ENCODE assay signal across 1 cellular context in genomic region chr16:87854907-87855683, GRCh38.
TF ChIP-seq lines count a peak whose summit lies in the region.

No MANE protein-coding gene starts in this region.

TF ChIP-seq in A549, 52 proteins besides CTCF, POLR2A, EP300 and RAD21 (continued from another document):
- no peak for TF ChIP-seq PHF8 (IDR thresholded peaks at IDR 0.05; ENCODE audit: borderline replicate concordance, low read depth)
- no peak for TF ChIP-seq GATA3 (IDR thresholded peaks at IDR 0.05; ENCODE audit: borderline replicate concordance)
- TF ChIP-seq HES2 (IDR thresholded peaks at IDR 0.05) = no peak
- TF ChIP-seq SREBF2 (IDR thresholded peaks at IDR 0.05) = no peak
- TF ChIP-seq CHD4 (IDR thresholded peaks at IDR 0.05; ENCODE audit: borderline replicate concordance) = no peak
- TF ChIP-seq ZFP36 (IDR thresholded peaks at IDR 0.05; ENCODE audit: borderline replicate concordance, partially characterized antibody) = no peak
- TF ChIP-seq, protein P1, sequence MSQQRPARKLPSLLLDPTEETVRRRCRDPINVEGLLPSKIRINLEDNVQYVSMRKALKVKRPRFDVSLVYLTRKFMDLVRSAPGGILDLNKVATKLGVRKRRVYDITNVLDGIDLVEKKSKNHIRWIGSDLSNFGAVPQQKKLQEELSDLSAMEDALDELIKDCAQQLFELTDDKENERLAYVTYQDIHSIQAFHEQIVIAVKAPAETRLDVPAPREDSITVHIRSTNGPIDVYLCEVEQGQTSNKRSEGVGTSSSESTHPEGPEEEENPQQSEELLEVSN (IDR thresholded peaks at IDR 0.05; ENCODE audit: borderline replicate concordance, low read depth) = no peak
- no peak for TF ChIP-seq ZC3H11A (IDR thresholded peaks at IDR 0.05)
- TF ChIP-seq HEYL (CRISPR knock-in tag; IDR thresholded peaks at IDR 0.05) = no peak
- TF ChIP-seq FOSL2 (IDR thresholded peaks at IDR 0.05) = no peak
- TF ChIP-seq FOSL2 (CRISPR knock-in tag; IDR thresholded peaks at IDR 0.05) = no peak
- TF ChIP-seq, protein P2, sequence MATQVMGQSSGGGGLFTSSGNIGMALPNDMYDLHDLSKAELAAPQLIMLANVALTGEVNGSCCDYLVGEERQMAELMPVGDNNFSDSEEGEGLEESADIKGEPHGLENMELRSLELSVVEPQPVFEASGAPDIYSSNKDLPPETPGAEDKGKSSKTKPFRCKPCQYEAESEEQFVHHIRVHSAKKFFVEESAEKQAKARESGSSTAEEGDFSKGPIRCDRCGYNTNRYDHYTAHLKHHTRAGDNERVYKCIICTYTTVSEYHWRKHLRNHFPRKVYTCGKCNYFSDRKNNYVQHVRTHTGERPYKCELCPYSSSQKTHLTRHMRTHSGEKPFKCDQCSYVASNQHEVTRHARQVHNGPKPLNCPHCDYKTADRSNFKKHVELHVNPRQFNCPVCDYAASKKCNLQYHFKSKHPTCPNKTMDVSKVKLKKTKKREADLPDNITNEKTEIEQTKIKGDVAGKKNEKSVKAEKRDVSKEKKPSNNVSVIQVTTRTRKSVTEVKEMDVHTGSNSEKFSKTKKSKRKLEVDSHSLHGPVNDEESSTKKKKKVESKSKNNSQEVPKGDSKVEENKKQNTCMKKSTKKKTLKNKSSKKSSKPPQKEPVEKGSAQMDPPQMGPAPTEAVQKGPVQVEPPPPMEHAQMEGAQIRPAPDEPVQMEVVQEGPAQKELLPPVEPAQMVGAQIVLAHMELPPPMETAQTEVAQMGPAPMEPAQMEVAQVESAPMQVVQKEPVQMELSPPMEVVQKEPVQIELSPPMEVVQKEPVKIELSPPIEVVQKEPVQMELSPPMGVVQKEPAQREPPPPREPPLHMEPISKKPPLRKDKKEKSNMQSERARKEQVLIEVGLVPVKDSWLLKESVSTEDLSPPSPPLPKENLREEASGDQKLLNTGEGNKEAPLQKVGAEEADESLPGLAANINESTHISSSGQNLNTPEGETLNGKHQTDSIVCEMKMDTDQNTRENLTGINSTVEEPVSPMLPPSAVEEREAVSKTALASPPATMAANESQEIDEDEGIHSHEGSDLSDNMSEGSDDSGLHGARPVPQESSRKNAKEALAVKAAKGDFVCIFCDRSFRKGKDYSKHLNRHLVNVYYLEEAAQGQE (IDR thresholded peaks at IDR 0.05) = no peak
- TF ChIP-seq, protein P3, sequence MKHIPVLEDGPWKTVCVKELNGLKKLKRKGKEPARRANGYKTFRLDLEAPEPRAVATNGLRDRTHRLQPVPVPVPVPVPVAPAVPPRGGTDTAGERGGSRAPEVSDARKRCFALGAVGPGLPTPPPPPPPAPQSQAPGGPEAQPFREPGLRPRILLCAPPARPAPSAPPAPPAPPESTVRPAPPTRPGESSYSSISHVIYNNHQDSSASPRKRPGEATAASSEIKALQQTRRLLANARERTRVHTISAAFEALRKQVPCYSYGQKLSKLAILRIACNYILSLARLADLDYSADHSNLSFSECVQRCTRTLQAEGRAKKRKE (CRISPR knock-in tag; IDR thresholded peaks at IDR 0.05; ENCODE audit: low read depth) = no peak
- no peak for TF ChIP-seq MYC (IDR thresholded peaks at IDR 0.05; ENCODE audit: borderline replicate concordance, low read length)
- TF ChIP-seq RCOR1 (IDR thresholded peaks at IDR 0.05; ENCODE audit: low read depth, low read length) = no peak
- no peak for TF ChIP-seq JUNB (IDR thresholded peaks at IDR 0.05)
- no peak for TF ChIP-seq CHD2 (IDR thresholded peaks at IDR 0.05; ENCODE audit: low read length, partially characterized antibody)
- TF ChIP-seq, protein P4, sequence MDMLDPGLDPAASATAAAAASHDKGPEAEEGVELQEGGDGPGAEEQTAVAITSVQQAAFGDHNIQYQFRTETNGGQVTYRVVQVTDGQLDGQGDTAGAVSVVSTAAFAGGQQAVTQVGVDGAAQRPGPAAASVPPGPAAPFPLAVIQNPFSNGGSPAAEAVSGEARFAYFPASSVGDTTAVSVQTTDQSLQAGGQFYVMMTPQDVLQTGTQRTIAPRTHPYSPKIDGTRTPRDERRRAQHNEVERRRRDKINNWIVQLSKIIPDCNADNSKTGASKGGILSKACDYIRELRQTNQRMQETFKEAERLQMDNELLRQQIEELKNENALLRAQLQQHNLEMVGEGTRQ (IDR thresholded peaks at IDR 0.05) = no peak
- 0 out of 2 replicates have a peak, but pooled peaks have one; percentile 65 for TF ChIP-seq FOSB (CRISPR knock-in tag; IDR thresholded peaks at IDR 0.05)
- no peak for TF ChIP-seq KDM1A (IDR thresholded peaks at IDR 0.05; ENCODE audit: low read depth)
- TF ChIP-seq CEBPB (IDR thresholded peaks at IDR 0.05) = no peak
- no peak for TF ChIP-seq NFE2L2 (conservative IDR thresholded peaks at IDR 0.05; ENCODE audit: low read length)
- no peak for TF ChIP-seq FOXS1 (CRISPR knock-in tag; IDR thresholded peaks at IDR 0.05)
- TF ChIP-seq HOXB13 (CRISPR knock-in tag; IDR thresholded peaks at IDR 0.05; ENCODE audit: low read depth) = peak; percentile 39; the same call in 1 of the 2 replicates
- TF ChIP-seq CBX8 (IDR thresholded peaks at IDR 0.05) = no peak
- 0 out of 2 replicates have a peak, but pooled peaks have one; percentile 49 for TF ChIP-seq MAZ (IDR thresholded peaks at IDR 0.05; ENCODE audit: borderline replicate concordance, low read depth, low read length)
- TF ChIP-seq, protein P5, sequence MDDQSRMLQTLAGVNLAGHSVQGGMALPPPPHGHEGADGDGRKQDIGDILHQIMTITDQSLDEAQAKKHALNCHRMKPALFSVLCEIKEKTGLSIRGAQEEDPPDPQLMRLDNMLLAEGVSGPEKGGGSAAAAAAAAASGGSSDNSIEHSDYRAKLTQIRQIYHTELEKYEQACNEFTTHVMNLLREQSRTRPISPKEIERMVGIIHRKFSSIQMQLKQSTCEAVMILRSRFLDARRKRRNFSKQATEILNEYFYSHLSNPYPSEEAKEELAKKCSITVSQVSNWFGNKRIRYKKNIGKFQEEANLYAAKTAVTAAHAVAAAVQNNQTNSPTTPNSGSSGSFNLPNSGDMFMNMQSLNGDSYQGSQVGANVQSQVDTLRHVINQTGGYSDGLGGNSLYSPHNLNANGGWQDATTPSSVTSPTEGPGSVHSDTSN (IDR thresholded peaks at IDR 0.05) = 0 out of 2 replicates have a peak, but pooled peaks have one; percentile 23
- no peak for TF ChIP-seq EHMT2 (IDR thresholded peaks at IDR 0.05; ENCODE audit: low read depth)
- no peak for TF ChIP-seq NPAS2 (CRISPR knock-in tag; IDR thresholded peaks at IDR 0.05; ENCODE audit: borderline replicate concordance)
- TF ChIP-seq EHF (CRISPR knock-in tag; IDR thresholded peaks at IDR 0.05) = 0 out of 2 replicates have a peak, but pooled peaks have one; percentile 66
- no peak; the same call in none of the 2 replicates for TF ChIP-seq HOXA7 (CRISPR knock-in tag; IDR thresholded peaks at IDR 0.05)
- TF ChIP-seq TFCP2L1 (CRISPR knock-in tag; IDR thresholded peaks at IDR 0.05) = 0 out of 2 replicates have a peak, but pooled peaks have one; percentile 9
